ENCODE assay signal across 25 cellular contexts in genomic region chr11:124923296-124923695, GRCh38. TPM values are rescaled to one million over a fixed set of nuclear protein-coding genes. Genes with fewer than 3 reads are reported as not detected.
"Had no signal": no experiment of that assay in that cellular context is flagged by ENCODE, and none has a peak within 500 bp of the region (broad histone marks: within the 10 kb centered on the region; RNA-seq: fewer than 3 reads in every experiment).

No MANE protein-coding gene starts in this region.

- H3K4me3 ChIP-seq: colonic mucosa, lower lobe of right lung, pancreas, right lobe of liver, thyroid gland had no signal

- H3K36me3 ChIP-seq: colonic mucosa, lower lobe of right lung, neutrophil, pancreas, right lobe of liver, thyroid gland had no signal

- H3K27ac Mint-ChIP-seq: activated B cell treated with CpG ODN at 0.5 μM for 24 hours; activated CD4-positive, alpha-beta memory T cell treated with anti-CD3 and anti-CD28 coated beads for 36 hours; brain; natural killer cell treated with Interleukin-12 subunit alpha and Interleukin-12 subunit beta and Interleukin-15 and Interleukin-18, amount 100 ng/mL, for 72 hours; stimulated activated effector memory CD8-positive, alpha-beta T cell treated with anti-CD3 and anti-CD28 coated beads, Interleukin-12 subunit alpha, Interleukin-12 subunit beta, amount 100 ng/mL, for 72 hours had no signal

- H3K27me3 ChIP-seq: colonic mucosa, right lobe of liver, thyroid gland had no signal

- H3K9me3 Mint-ChIP-seq: activated B cell treated with CpG ODN at 0.5 μM for 24 hours; activated CD4-positive, alpha-beta memory T cell treated with anti-CD3 and anti-CD28 coated beads for 36 hours; stimulated activated effector memory CD8-positive, alpha-beta T cell treated with anti-CD3 and anti-CD28 coated beads, Interleukin-12 subunit alpha, Interleukin-12 subunit beta, amount 100 ng/mL, for 72 hours had no signal

- H3K36me3 Mint-ChIP-seq: activated CD4-positive, alpha-beta memory T cell treated with anti-CD3 and anti-CD28 coated beads for 36 hours; brain; natural killer cell treated with Interleukin-12 subunit alpha and Interleukin-12 subunit beta and Interleukin-15 and Interleukin-18, amount 100 ng/mL, for 72 hours; stimulated activated effector memory CD8-positive, alpha-beta T cell treated with anti-CD3 and anti-CD28 coated beads, Interleukin-12 subunit alpha, Interleukin-12 subunit beta, amount 100 ng/mL, for 72 hours had no signal

- H3K9me3 ChIP-seq: colonic mucosa, lower lobe of right lung, neutrophil, pancreas, right lobe of liver, SK-N-SH, thyroid gland had no signal

- H3K27me3 Mint-ChIP-seq: activated CD4-positive, alpha-beta memory T cell treated with anti-CD3 and anti-CD28 coated beads for 36 hours; natural killer cell treated with Interleukin-12 subunit alpha and Interleukin-12 subunit beta and Interleukin-15 and Interleukin-18, amount 100 ng/mL, for 72 hours had no signal

- H3K27ac ChIP-seq: colonic mucosa, lower lobe of right lung, neutrophil, pancreas, right lobe of liver, thyroid gland had no signal

- ATAC-seq: lower lobe of right lung; natural killer cell treated with Interleukin-12 subunit alpha and Interleukin-12 subunit beta and Interleukin-15 and Interleukin-18, amount 100 ng/mL, for 72 hours; pancreas; right lobe of liver; stimulated activated effector memory CD8-positive, alpha-beta T cell treated with anti-CD3 and anti-CD28 coated beads, Interleukin-12 subunit alpha, Interleukin-12 subunit beta, amount 100 ng/mL, for 72 hours had no signal

- H3K4me3 Mint-ChIP-seq: activated B cell treated with CpG ODN at 0.5 μM for 24 hours; activated CD4-positive, alpha-beta memory T cell treated with anti-CD3 and anti-CD28 coated beads for 36 hours; brain; natural killer cell treated with Interleukin-12 subunit alpha and Interleukin-12 subunit beta and Interleukin-15 and Interleukin-18, amount 100 ng/mL, for 72 hours; stimulated activated effector memory CD8-positive, alpha-beta T cell treated with anti-CD3 and anti-CD28 coated beads, Interleukin-12 subunit alpha, Interleukin-12 subunit beta, amount 100 ng/mL, for 72 hours had no signal

- DNase-seq: activated B cell treated with CpG ODN at 0.5 μM for 24 hours; activated CD4-positive, alpha-beta memory T cell treated with anti-CD3 and anti-CD28 coated beads for 36 hours; activated T-cell treated with anti-CD3 and anti-CD28 coated beads, Interleukin-2, amount 50 U/mL, for 1 hour; anterior cingulate cortex; caudate nucleus; colonic mucosa; hypothalamus; islet precursor cell; lower lobe of right lung; pancreas; right lobe of liver; SK-N-SH; small intestine; stimulated activated CD4-positive, alpha-beta T cell treated with anti-CD3 and anti-CD28 coated beads, Interleukin-15, amount 100 ng/mL, for 24 hours; stimulated activated CD4-positive, alpha-beta T cell treated with anti-CD3 and anti-CD28 coated beads, Interleukin-4, amount 100 ng/mL, for 1 hour; T-helper 9 cell; thyroid gland had no signal

- H3K4me1 ChIP-seq: colonic mucosa, pancreas had no signal

RNA-seq across cellular contexts. Expression of gene HEPN1, which starts 4.2 kb away (rescaled TPM):
- total RNA-seq: activated B cell treated with CpG ODN at 0.5 μM for 24 hours; activated CD4-positive, alpha-beta memory T cell treated with anti-CD3 and anti-CD28 coated beads for 36 hours; colonic mucosa; frontal cortex; lower lobe of right lung; mesenteric fat pad; natural killer cell treated with Interleukin-12 subunit alpha and Interleukin-12 subunit beta and Interleukin-15 and Interleukin-18, amount 100 ng/mL, for 72 hours; pancreas; pulmonary artery endothelial cell; thyroid gland; urinary bladder had no signal

RNA-seq across cellular contexts. Expression of gene HEPACAM, which starts 12.6 kb away (rescaled TPM):
- total RNA-seq: activated B cell treated with CpG ODN at 0.5 μM for 24 hours; activated CD4-positive, alpha-beta memory T cell treated with anti-CD3 and anti-CD28 coated beads for 36 hours; lower lobe of right lung; natural killer cell treated with Interleukin-12 subunit alpha and Interleukin-12 subunit beta and Interleukin-15 and Interleukin-18, amount 100 ng/mL, for 72 hours; pulmonary artery endothelial cell; urinary bladder had no signal

RNA-seq across cellular contexts. Expression of gene ROBO4, which starts 25.6 kb away (rescaled TPM):
- total RNA-seq: activated B cell treated with CpG ODN at 0.5 μM for 24 hours; activated CD4-positive, alpha-beta memory T cell treated with anti-CD3 and anti-CD28 coated beads for 36 hours; natural killer cell treated with Interleukin-12 subunit alpha and Interleukin-12 subunit beta and Interleukin-15 and Interleukin-18, amount 100 ng/mL, for 72 hours had no signal
